ENCODE assay signal across 15 cellular contexts in the genomic region with DNA sequence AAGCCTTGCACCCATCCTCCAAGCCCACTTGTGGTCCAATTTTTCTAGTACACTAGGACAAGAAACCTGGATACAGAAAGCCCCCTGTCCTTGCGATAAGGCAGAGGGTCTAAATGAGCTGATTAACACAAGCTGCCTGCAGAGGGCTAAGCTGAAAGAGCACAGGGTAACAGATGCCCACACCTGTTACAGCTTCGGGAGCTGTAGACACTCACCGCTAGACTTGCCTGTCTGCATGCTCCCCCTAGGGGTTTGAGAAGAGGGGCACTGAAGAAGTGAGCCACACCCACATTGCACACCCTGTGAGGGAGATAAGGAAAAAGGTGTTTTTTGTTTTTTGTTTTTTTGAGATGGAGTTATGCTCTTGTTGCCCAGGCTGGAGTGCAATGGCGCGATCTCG.
A peak's percentile ranks its signal among the peaks of the same experiment; 100 is the strongest.
DNase-seq lines count a peak whose midpoint lies in the region; ATAC-seq, FAIRE-seq and TF ChIP-seq lines count a peak whose summit lies in the region.
"Had no signal": no experiment of that assay in that cellular context is flagged by ENCODE, and none has a peak within 500 bp of the region (broad histone marks: within the 10 kb centered on the region; RNA-seq: fewer than 3 reads in every experiment).

No MANE protein-coding gene starts in this region.

- H3K9ac ChIP-seq in K562 (ENCODE audit: insufficient read depth in 1 of 2, low read depth in 2 of 2, low read length in 2 of 2) = no peak overlapping the region

- CTCF ChIA-PET in K562 (lab: Yijun Ruan, JAX; ENCODE audit: low intra/inter-chr PET ratio) = no interaction called here
- CTCF ChIA-PET in activated CD4-positive, alpha-beta T cell treated with anti-CD3 and anti-CD28 coated beads for 36 hours (lab: Charles Lee) = interaction anchor here (0.6 kb wide), 1 partner anchor 12 kb away, joined by 3 read pairs; no protein-coding TSS in a partner anchor

- H3K27me3 ChIP-seq in K562 (ENCODE audit: control insufficient read depth in 2 of 2, insufficient read depth in 2 of 2, low read length in 2 of 2) = peaks cover 0 to 8% of the 10 kb centered on the region in 2 experiments; a peak in 1 of 5 replicates
- H3K27me3 ChIP-seq: upper lobe of right lung had no signal

- H3K9me3 Mint-ChIP-seq in activated CD4-positive, alpha-beta T cell treated with anti-CD3 and anti-CD28 coated beads for 36 hours (ENCODE audit: low read depth) = no peaks in the 10 kb centered on the region

- no peak overlapping the region for H3K27ac ChIP-seq in K562 (ENCODE audit: extremely low read depth, low read depth, low read length)
- H3K27ac ChIP-seq: epithelial cell of prostate, skin epidermis, upper lobe of right lung had no signal

- no peak for TF ChIP-seq POLR2A in K562 (conservative IDR thresholded peaks at IDR 0.05)

- H3K4me1 Mint-ChIP-seq in activated CD4-positive, alpha-beta T cell treated with anti-CD3 and anti-CD28 coated beads for 36 hours = no peaks in the 10 kb centered on the region

- ATAC-seq in K562 (peak; percentile 84), GM18870 (IDR thresholded peaks at IDR 0.05; ENCODE audit: unreplicated experiment) (no peak), GM19395 (IDR thresholded peaks at IDR 0.05; ENCODE audit: unreplicated experiment) (no peak)
- no peak for ATAC-seq in activated CD4-positive, alpha-beta T cell treated with anti-CD3 and anti-CD28 coated beads for 36 hours
- ATAC-seq: upper lobe of right lung had no signal

- H3K4me1 ChIP-seq in K562 (replicated peaks in 1 of 2; ENCODE audit: control insufficient read depth in 2 of 2, insufficient read depth in 2 of 2, low read length in 2 of 2) = no peaks in the 10 kb centered on the region
- H3K4me1 ChIP-seq: upper lobe of right lung had no signal

- TF ChIP-seq RAD21 in K562 (CRISPR knock-in tag; conservative IDR thresholded peaks at IDR 0.05 in 1 of 2, IDR thresholded peaks at IDR 0.05 in 1 of 2) = no peak

- intact Hi-C loops in K562 (cut with micrococcal nuclease) = no loop called here
- intact Hi-C loops in activated CD4-positive, alpha-beta T cell treated with anti-CD3 and anti-CD28 coated beads for 36 hours (cut with DNase I, micrococcal nuclease) = no loop called here

- peak; percentile 9 for DNase-seq in ACHN
- peak; percentile 82 for DNase-seq in NCI-H2171 (lab: John Stamatoyannopoulos, UW)
- DNase-seq in K562 (ENCODE audit: extremely low read depth in 1 of 4, low spot score in 3 of 4) = peak in 2 of 4 experiments; percentile 17 to 20
- no peak for DNase-seq in activated CD4-positive, alpha-beta T cell treated with anti-CD3 and anti-CD28 coated beads for 36 hours
- no peak for DNase-seq in SIG-M5 (lab: John Stamatoyannopoulos, UW)
- DNase-seq: activated gamma-delta T cell treated with Interleukin-2 at 50 U/mL for 16 hours, caudate nucleus, NCI-H2081 treated with DMSO at 0.1 percent for 48 hours, SW 1271, upper lobe of right lung had no signal

- in situ Hi-C loops in ACHN (cut with HindIII; ENCODE audit: low pct_ligation_motif_present, low pct_unique_long_range_greater_than_20kb, low sequenced_read_pairs) = no loop called here
- in situ Hi-C loops in K562 (cut with MboI) = no loop called here

- POLR2A ChIA-PET in K562 (lab: Yijun Ruan, JAX) = no interaction called here
- POLR2A ChIA-PET in activated CD4-positive, alpha-beta T cell treated with anti-CD3 and anti-CD28 coated beads for 36 hours (lab: Charles Lee) = interaction anchor here (0.7 kb wide), 1 partner anchor 10 kb away, joined by 3 read pairs; no protein-coding TSS in a partner anchor

- no peaks in the 10 kb centered on the region for H3K9me3 ChIP-seq in K562 (replicated peaks; ENCODE audit: control insufficient read depth, insufficient read depth, low read depth, low read length)
- H3K9me3 ChIP-seq: upper lobe of right lung had no signal

- H3K36me3 ChIP-seq in K562 (ENCODE audit: control insufficient read depth, insufficient read depth, low read length) = no peaks in the 10 kb centered on the region
- H3K36me3 ChIP-seq: upper lobe of right lung had no signal

- H3K27ac Mint-ChIP-seq in activated CD4-positive, alpha-beta T cell treated with anti-CD3 and anti-CD28 coated beads for 36 hours = no peak overlapping the region

- no peak overlapping the region for H2AFZ ChIP-seq in K562 (ENCODE audit: low read depth, low read length)

- no peak for FAIRE-seq in K562 (lab: Jason Lieb, UNC)

- H3K4me2 ChIP-seq in K562 (ENCODE audit: insufficient read depth, low read length) = no peak overlapping the region

- H3K4me3 Mint-ChIP-seq in activated CD4-positive, alpha-beta T cell treated with anti-CD3 and anti-CD28 coated beads for 36 hours = no peak overlapping the region

- peak; percentile 9 for TF ChIP-seq CTCF in GM12873 (IDR thresholded peaks at IDR 0.05; ENCODE audit: insufficient read depth, low read depth, low read length, missing control alignments)
- TF ChIP-seq CTCF in K562 (IDR thresholded peaks at IDR 0.05 in 2 of 3, conservative IDR thresholded peaks at IDR 0.05 in 1 of 3; ENCODE audit: insufficient read depth in 2 of 3, low read depth in 1 of 3, low read length in 3 of 3) = peak; percentile 26 to 40 (median 27); a peak in 3 of 6 replicates

- 0% methylated on average over 6 of the region's 6 CpGs for WGBS in K562 (ENCODE audit: insufficient coverage, low coverage, missing lambda C conversion rate)

- no peaks in the 10 kb centered on the region for H4K20me1 ChIP-seq in K562 (replicated peaks; ENCODE audit: control insufficient read depth, insufficient read depth, low read length)

- H3K27me3 Mint-ChIP-seq in activated CD4-positive, alpha-beta T cell treated with anti-CD3 and anti-CD28 coated beads for 36 hours = peaks cover 2% of the 10 kb centered on the region

- no peaks in the 10 kb centered on the region for H3K36me3 Mint-ChIP-seq in activated CD4-positive, alpha-beta T cell treated with anti-CD3 and anti-CD28 coated beads for 36 hours (ENCODE audit: low read depth)

- H3K9me1 ChIP-seq in K562 (ENCODE audit: control insufficient read depth, insufficient read depth, low read length) = no peaks in the 10 kb centered on the region

- no peak for TF ChIP-seq EP300 in K562 (IDR thresholded peaks at IDR 0.05; ENCODE audit: low read length)

- H3K4me3 ChIP-seq in K562 = no peak overlapping the region
- H3K4me3 ChIP-seq: skin epidermis, upper lobe of right lung had no signal

- no peaks in the 10 kb centered on the region for H3K79me2 ChIP-seq in K562 (ENCODE audit: control insufficient read depth, insufficient read depth, low read length)

- BruUV-seq in K562 (replicated peaks; lab: Mats Ljungman, UMichigan) = no TSS peak

TF ChIP-seq in K562, 482 proteins besides CTCF, POLR2A, EP300 and RAD21:
- TF ChIP-seq SMC3 (conservative IDR thresholded peaks at IDR 0.05; ENCODE audit: insufficient read depth, low read depth, low read length) (no peak), ZSCAN29 (IDR thresholded peaks at IDR 0.05) (no peak), PHTF2 (CRISPR knock-in tag; IDR thresholded peaks at IDR 0.05) (no peak), JUNB (CRISPR knock-in tag; conservative IDR thresholded peaks at IDR 0.05) (no peak)
- TF ChIP-seq, protein P1, sequence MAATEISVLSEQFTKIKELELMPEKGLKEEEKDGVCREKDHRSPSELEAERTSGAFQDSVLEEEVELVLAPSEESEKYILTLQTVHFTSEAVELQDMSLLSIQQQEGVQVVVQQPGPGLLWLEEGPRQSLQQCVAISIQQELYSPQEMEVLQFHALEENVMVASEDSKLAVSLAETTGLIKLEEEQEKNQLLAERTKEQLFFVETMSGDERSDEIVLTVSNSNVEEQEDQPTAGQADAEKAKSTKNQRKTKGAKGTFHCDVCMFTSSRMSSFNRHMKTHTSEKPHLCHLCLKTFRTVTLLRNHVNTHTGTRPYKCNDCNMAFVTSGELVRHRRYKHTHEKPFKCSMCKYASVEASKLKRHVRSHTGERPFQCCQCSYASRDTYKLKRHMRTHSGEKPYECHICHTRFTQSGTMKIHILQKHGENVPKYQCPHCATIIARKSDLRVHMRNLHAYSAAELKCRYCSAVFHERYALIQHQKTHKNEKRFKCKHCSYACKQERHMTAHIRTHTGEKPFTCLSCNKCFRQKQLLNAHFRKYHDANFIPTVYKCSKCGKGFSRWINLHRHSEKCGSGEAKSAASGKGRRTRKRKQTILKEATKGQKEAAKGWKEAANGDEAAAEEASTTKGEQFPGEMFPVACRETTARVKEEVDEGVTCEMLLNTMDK (IDR thresholded peaks at IDR 0.05; ENCODE audit: borderline replicate concordance, insufficient read depth, low read depth, low read length, poor library complexity, severe bottlenecking) = peak; percentile 76
- TF ChIP-seq, protein P2, sequence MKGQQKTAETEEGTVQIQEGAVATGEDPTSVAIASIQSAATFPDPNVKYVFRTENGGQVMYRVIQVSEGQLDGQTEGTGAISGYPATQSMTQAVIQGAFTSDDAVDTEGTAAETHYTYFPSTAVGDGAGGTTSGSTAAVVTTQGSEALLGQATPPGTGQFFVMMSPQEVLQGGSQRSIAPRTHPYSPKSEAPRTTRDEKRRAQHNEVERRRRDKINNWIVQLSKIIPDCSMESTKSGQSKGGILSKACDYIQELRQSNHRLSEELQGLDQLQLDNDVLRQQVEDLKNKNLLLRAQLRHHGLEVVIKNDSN (CRISPR knock-in tag; IDR thresholded peaks at IDR 0.05) = no peak

Comparison
In these comparisons a context has a peak if more than half of its experiments do, and no peak if none do; other contexts are left out.
1. DNase-seq: peak in ACHN (single experiment) and NCI-H2171 (single experiment); none in activated CD4-positive, alpha-beta T cell treated with anti-CD3 and anti-CD28 coated beads for 36 hours (single experiment) and SIG-M5 (single experiment).